8 cellular contexts compared by ENCODE assay signal in genomic region chrX:150982786-150983525, GRCh38. TPM values are rescaled to one million over a fixed set of nuclear protein-coding genes. Genes with fewer than 3 reads are reported as not detected.
DNase-seq lines count a peak whose midpoint lies in the region; ATAC-seq and TF ChIP-seq lines count a peak whose summit lies in the region.

TSS of gene HMGB3 (plus strand) at chrX:150983335. CDS start at chrX:150985600, 2,265 bp downstream.

- no peak within 1 kb of the TSS for H3K27ac Mint-ChIP-seq in chondrocyte (ENCODE audit: unreplicated experiment)

- peak; percentile 98 for ATAC-seq in HG03378 (IDR thresholded peaks at IDR 0.05; ENCODE audit: unreplicated experiment)

- no peak for TF ChIP-seq CTCF in chondrocyte (IDR thresholded peaks at IDR 0.05)

- peak within 1 kb of the TSS; percentile 62 for H3K4me3 Mint-ChIP-seq in chondrocyte (ENCODE audit: unreplicated experiment)

- H3K9me3 Mint-ChIP-seq in chondrocyte (ENCODE audit: low read depth), result no peaks in the 10 kb centered on the region

- DNase-seq in Ammon's horn (ENCODE audit: low spot score) (peak; percentile 83), NCI-H446 treated with DMSO at 0.1 percent for 48 hours (lab: John Stamatoyannopoulos, UW) (peak; percentile 85), chondrocyte (ENCODE audit: low spot score) (peak; percentile 94), kidney tubule cell (ENCODE audit: low spot score) (peak; percentile 95)
- peak; percentile 64 for DNase-seq in activated CD4-positive, alpha-beta T cell treated with anti-CD3 and anti-CD28 coated beads for 1 hour
- DNase-seq in stimulated activated CD4-positive, alpha-beta T cell treated with anti-CD3 and anti-CD28 coated beads, Interleukin-1b, Interleukin-23, amount 100 ng/mL, for 4 hours (ENCODE audit: low read depth in 2 of 2), result peak; percentile 49 to 59

- peaks cover 8% of the 10 kb centered on the region for H3K4me1 Mint-ChIP-seq in chondrocyte (ENCODE audit: low read depth)

- TF ChIP-seq POLR2A in GM19099 (IDR thresholded peaks at IDR 0.05; ENCODE audit: extremely low read depth, insufficient read length, low read depth), result peak; percentile 64

- H3K27me3 Mint-ChIP-seq in chondrocyte (ENCODE audit: low read depth), result no peaks in the 10 kb centered on the region

- peaks cover 9% of the 10 kb centered on the region for H3K36me3 Mint-ChIP-seq in chondrocyte (ENCODE audit: low read depth)

RNA-seq across cellular contexts. Expression of gene HMGB3, which starts in this region (rescaled TPM):
- 34.9 to 49.2 TPM (median 44.4 TPM) in 3 replicates for total RNA-seq in chondrocyte

Comparison
In these comparisons a context has a peak if more than half of its experiments do, and no peak if none do; other contexts are left out.
1. Peak in every context shown above with its lines: DNase-seq and ATAC-seq.